8 cellular contexts compared by ENCODE assay signal in genomic region chr14:53295985-53296582, GRCh38.
DNase-seq lines count a peak whose midpoint lies in the region; ATAC-seq, FAIRE-seq and TF ChIP-seq lines count a peak whose summit lies in the region.

No MANE protein-coding gene starts in this region.

- no peaks in the 10 kb centered on the region for H3K4me1 Mint-ChIP-seq in activated CD4-positive, alpha-beta memory T cell treated with anti-CD3 and anti-CD28 coated beads, Interleukin-2, amount 10 ng/mL, durations not matched to agents 7 days and 5 days

- TF ChIP-seq CTCF in NB4 (IDR thresholded peaks at IDR 0.05; ENCODE audit: low read depth, low read length) (peak; percentile 30), kidney epithelial cell (IDR thresholded peaks at IDR 0.05; ENCODE audit: insufficient read depth, low read length, poor library complexity, severe bottlenecking) (peak; percentile 44), uterus (IDR thresholded peaks at IDR 0.05) (peak; percentile 55 to 70 (median 62))

- H3K9me3 ChIP-seq in uterus, result no peaks in the 10 kb centered on the region

- TF ChIP-seq POLR2A in NB4 (IDR thresholded peaks at IDR 0.05; ENCODE audit: extremely low read depth, insufficient read length) (no peak), uterus (IDR thresholded peaks at IDR 0.05) (no peak)

- H3K36me3 ChIP-seq in kidney epithelial cell (ENCODE audit: control insufficient read depth, insufficient read depth, low read length), result no peaks in the 10 kb centered on the region
- no peaks in the 10 kb centered on the region for H3K36me3 ChIP-seq in uterus

- POLR2A ChIA-PET in activated CD4-positive, alpha-beta memory T cell treated with anti-CD3 and anti-CD28 coated beads, Interleukin-2, amount 10 ng/mL, durations not matched to agents 7 days and 5 days (lab: Charles Lee), result interaction anchor here (1.1 kb wide), 1 partner anchor 144 kb away, joined by 3 read pairs; no protein-coding TSS in a partner anchor

- CTCF ChIA-PET in activated CD4-positive, alpha-beta memory T cell treated with anti-CD3 and anti-CD28 coated beads, Interleukin-2, amount 10 ng/mL, durations not matched to agents 7 days and 5 days (lab: Charles Lee), result interaction anchor here (0.7 to 2.8 kb wide), 16 partner anchors 9 to 1052 kb away, joined by 3 to 16 read pairs (median 3); partner anchors contain the start of gene DDHD1

- no peaks in the 10 kb centered on the region for H3K9me3 Mint-ChIP-seq in activated CD4-positive, alpha-beta memory T cell treated with anti-CD3 and anti-CD28 coated beads, Interleukin-2, amount 10 ng/mL, durations not matched to agents 7 days and 5 days

- no peak overlapping the region for H3K4me3 ChIP-seq in NB4 (ENCODE audit: low read depth, low read length)
- no peak overlapping the region for H3K4me3 ChIP-seq in kidney epithelial cell (ENCODE audit: low read depth, low read length)
- H3K4me3 ChIP-seq in uterus, result no peak overlapping the region

- H3K27ac Mint-ChIP-seq in activated CD4-positive, alpha-beta memory T cell treated with anti-CD3 and anti-CD28 coated beads, Interleukin-2, amount 10 ng/mL, durations not matched to agents 7 days and 5 days, result no peak overlapping the region

- FAIRE-seq in A204.1 (lab: Jason Lieb, UNC), result peak; percentile 89

- H3K27me3 ChIP-seq in kidney epithelial cell (ENCODE audit: control insufficient read depth, insufficient read depth, low read length) (no peaks in the 10 kb centered on the region), uterus (no peaks in the 10 kb centered on the region)

- H3K27ac ChIP-seq in uterus, result no peak overlapping the region

- no peaks in the 10 kb centered on the region for H3K27me3 Mint-ChIP-seq in activated CD4-positive, alpha-beta memory T cell treated with anti-CD3 and anti-CD28 coated beads, Interleukin-2, amount 10 ng/mL, durations not matched to agents 7 days and 5 days

- no peaks in the 10 kb centered on the region for H3K4me1 ChIP-seq in uterus

- no peak overlapping the region for H3K4me3 Mint-ChIP-seq in activated CD4-positive, alpha-beta memory T cell treated with anti-CD3 and anti-CD28 coated beads, Interleukin-2, amount 10 ng/mL, durations not matched to agents 7 days and 5 days

- ATAC-seq in GM19023 (IDR thresholded peaks at IDR 0.05; ENCODE audit: unreplicated experiment), result no peak

- no peaks in the 10 kb centered on the region for H3K36me3 Mint-ChIP-seq in activated CD4-positive, alpha-beta memory T cell treated with anti-CD3 and anti-CD28 coated beads, Interleukin-2, amount 10 ng/mL, durations not matched to agents 7 days and 5 days (ENCODE audit: low read depth)

- intact Hi-C loops in uterus (cut with DNase I; ENCODE audit: low total_unique reads), result no loop called here

- DNase-seq in DMS53 (lab: John Stamatoyannopoulos, UW) (peak; percentile 60), NB4 (ENCODE audit: low read depth) (peak; percentile 39), astrocyte of the hippocampus (ENCODE audit: low read depth, low spot score) (peak; percentile 56), kidney epithelial cell (ENCODE audit: low read depth) (no peak), uterus (no peak)
- no peak for DNase-seq in activated CD4-positive, alpha-beta memory T cell treated with anti-CD3 and anti-CD28 coated beads, Interleukin-2, amount 10 ng/mL, durations not matched to agents 7 days and 5 days

Comparison
In these comparisons a context has a peak if more than half of its experiments do, and no peak if none do; other contexts are left out.
1. DNase-seq: peak in DMS53 (single experiment), NB4 (single experiment) and astrocyte of the hippocampus (single experiment); none in kidney epithelial cell (single experiment), uterus (0 of 2) and activated CD4-positive, alpha-beta memory T cell treated with anti-CD3 and anti-CD28 coated beads, Interleukin-2, amount 10 ng/mL, durations not matched to agents 7 days and 5 days (single experiment).
2. Peak in every context shown above with its lines, with median percentiles within 50 percentile points of each other: CTCF ChIP-seq.